ENCODE assay signal across 19 cellular contexts in genomic region chr2:188884051-188884450, GRCh38.
A peak's percentile ranks its signal among the peaks of the same experiment; 100 is the strongest.
DNase-seq lines count a peak whose midpoint lies in the region; ATAC-seq, FAIRE-seq and TF ChIP-seq lines count a peak whose summit lies in the region.
"Had no signal": no experiment of that assay in that cellular context is flagged by ENCODE, and none has a peak within 500 bp of the region (broad histone marks: within the 10 kb centered on the region; RNA-seq: fewer than 3 reads in every experiment).

No MANE protein-coding gene starts in this region.

- no peaks in the 10 kb centered on the region for H3K27me3 ChIP-seq in GM23248 (replicated peaks; ENCODE audit: insufficient read depth)
- no peaks in the 10 kb centered on the region for H3K27me3 ChIP-seq in skeletal muscle satellite cell (ENCODE audit: control insufficient read depth, insufficient read depth, low read length)
- H3K27me3 ChIP-seq in stomach, result no peaks in the 10 kb centered on the region
- H3K27me3 ChIP-seq: pancreas had no signal

- 0 out of 2 replicates have a peak overlapping the region, but pooled peaks have one; percentile 1 for H3K9ac ChIP-seq in GM23248
- H3K9ac ChIP-seq in SK-N-MC (ENCODE audit: insufficient read length), result no peak overlapping the region
- no peak overlapping the region for H3K9ac ChIP-seq in skeletal muscle satellite cell (ENCODE audit: low read depth, low read length)
- H3K9ac ChIP-seq: KMS-11 had no signal

- H3K36me3 ChIP-seq in GM23248 (ENCODE audit: low read depth) (no peaks in the 10 kb centered on the region), SK-N-MC (ENCODE audit: insufficient read depth, low read length) (no peaks in the 10 kb centered on the region), skeletal muscle satellite cell (ENCODE audit: insufficient read depth, low read length) (no peaks in the 10 kb centered on the region), stomach (no peaks in the 10 kb centered on the region)
- H3K36me3 ChIP-seq: pancreas had no signal

- no peaks in the 10 kb centered on the region for H3K36me3 Mint-ChIP-seq in activated T-cell treated with anti-CD3 and anti-CD28 coated beads, Interleukin-2, amount 50 U/mL, for 4 hours (ENCODE audit: insufficient read depth)
- H3K36me3 Mint-ChIP-seq: brain had no signal

- no peak for TF ChIP-seq EP300 in stomach (IDR thresholded peaks at IDR 0.05)

- TF ChIP-seq CTCF in fibroblast of pulmonary artery (IDR thresholded peaks at IDR 0.05; ENCODE audit: low read length, missing control alignments) (no peak), stomach (IDR thresholded peaks at IDR 0.05) (no peak)

- no peak for TF ChIP-seq POLR2A in stomach (IDR thresholded peaks at IDR 0.05)

- H3K27me3 Mint-ChIP-seq in activated T-cell treated with anti-CD3 and anti-CD28 coated beads, Interleukin-2, amount 50 U/mL, for 4 hours (ENCODE audit: low read depth), result no peaks in the 10 kb centered on the region
- H3K27me3 Mint-ChIP-seq: effector memory CD8-positive, alpha-beta T cell; stimulated activated naive CD8-positive, alpha-beta T cell treated with anti-CD3 and anti-CD28 coated beads, Interleukin-15, Interleukin-2, amounts not matched to agents 100 ng/mL and 50 ng/mL, for 24 hours had no signal

- H3K4me1 ChIP-seq in GM23248 (ENCODE audit: insufficient read depth) (peaks cover 13% of the 10 kb centered on the region), skeletal muscle satellite cell (ENCODE audit: control insufficient read depth, insufficient read depth, low read length) (peaks cover 11% of the 10 kb centered on the region), stomach (no peaks in the 10 kb centered on the region)
- H3K4me1 ChIP-seq: pancreas had no signal

- no peaks in the 10 kb centered on the region for H3K79me2 ChIP-seq in GM23248 (ENCODE audit: insufficient read depth)

- H3K4me3 Mint-ChIP-seq in activated T-cell treated with anti-CD3 and anti-CD28 coated beads, Interleukin-2, amount 50 U/mL, for 4 hours, result no peak overlapping the region
- H3K4me3 Mint-ChIP-seq: brain; effector memory CD8-positive, alpha-beta T cell; stimulated activated naive CD8-positive, alpha-beta T cell treated with anti-CD3 and anti-CD28 coated beads, Interleukin-15, Interleukin-2, amounts not matched to agents 100 ng/mL and 50 ng/mL, for 24 hours had no signal

- DNase-seq in GM23248 (peak; percentile 47), SK-N-MC (ENCODE audit: low read depth, low spot score) (peak; percentile 1), fibroblast of pulmonary artery (ENCODE audit: low read depth) (peak; percentile 25), stomach (no peak), urothelium cell line (ENCODE audit: low spot score) (no peak)
- no peak for DNase-seq in stimulated activated CD4-positive, alpha-beta T cell treated with anti-CD3 and anti-CD28 coated beads, Interleukin-2, amount 100 ng/mL, for 48 hours
- DNase-seq in activated T-cell treated with anti-CD3 and anti-CD28 coated beads, Interleukin-2, amount 50 U/mL, for 4 hours, result no peak
- DNase-seq: activated gamma-delta T cell treated with Interleukin-2 at 50 U/mL for 16 hours; effector memory CD8-positive, alpha-beta T cell; NCI-H1694 treated with DMSO at 0.1 percent for 48 hours; pancreas; small intestine had no signal

- no peaks in the 10 kb centered on the region for H3K4me1 Mint-ChIP-seq in activated T-cell treated with anti-CD3 and anti-CD28 coated beads, Interleukin-2, amount 50 U/mL, for 4 hours (ENCODE audit: low read depth)
- H3K4me1 Mint-ChIP-seq: brain had no signal

- H3K27ac ChIP-seq in GM23248 (peak overlapping the region; percentile 33), SK-N-MC (peak overlapping the region; percentile 77), stomach (peak overlapping the region in 2 of 5 donors; percentile 29 to 58)
- H3K27ac ChIP-seq: HL-60, KMS-11, pancreas had no signal

- in situ Hi-C loops in GM23248 (cut with MboI), result no loop called here

- no peaks in the 10 kb centered on the region for H4K20me1 ChIP-seq in GM23248 (ENCODE audit: insufficient read depth)

- intact Hi-C loops in stomach (cut with DNase I; ENCODE audit: low total_unique reads), result no loop called here

- peaks cover 12% of the 10 kb centered on the region for H3F3A ChIP-seq in GM23248 (ENCODE audit: insufficient read depth)

- H3K9me3 Mint-ChIP-seq in activated T-cell treated with anti-CD3 and anti-CD28 coated beads, Interleukin-2, amount 50 U/mL, for 4 hours, result no peaks in the 10 kb centered on the region

- ATAC-seq in activated T-cell treated with anti-CD3 and anti-CD28 coated beads, Interleukin-2, amount 50 U/mL, for 4 hours, result no peak
- ATAC-seq: effector memory CD8-positive, alpha-beta T cell; GM12878; pancreas had no signal

- H3K4me2 ChIP-seq in GM23248 (ENCODE audit: unreplicated experiment) (peak overlapping the region; percentile 38), skeletal muscle satellite cell (ENCODE audit: low read length) (peak overlapping the region; percentile 11)
- H3K4me2 ChIP-seq: KMS-11 had no signal

- no peaks in the 10 kb centered on the region for H3K9me2 ChIP-seq in GM23248 (ENCODE audit: insufficient read depth)

- peak overlapping the region; percentile 3; the same call in 1 of the 2 replicates for H3K4me3 ChIP-seq in GM23248
- 0 out of 2 replicates have a peak overlapping the region, but pooled peaks have one; percentile 3 for H3K4me3 ChIP-seq in SK-N-MC
- H3K4me3 ChIP-seq in fibroblast of pulmonary artery (replicated peaks; ENCODE audit: low read depth, low read length), result no peak overlapping the region
- H3K4me3 ChIP-seq in skeletal muscle satellite cell (ENCODE audit: low read length), result no peak overlapping the region
- H3K4me3 ChIP-seq in stomach, result no peak overlapping the region
- H3K4me3 ChIP-seq: GM12878, pancreas had no signal

- 8 to 9% methylated on average over 1 of the region's 1 CpG for WGBS in GM23248 (ENCODE audit: low coverage in 1 of 2, low lambda C conversion rate in 2 of 2, missing lambda C conversion rate in 2 of 2), 2 experiments
- WGBS in stomach, 5 donors, result 62 to 92% (median 77%) methylated on average over 1 of the region's 1 CpG

- H2AFZ ChIP-seq in GM23248, result peak overlapping the region; percentile 76

- H3K9me3 ChIP-seq in GM23248 (ENCODE audit: low read depth), result no peaks in the 10 kb centered on the region
- no peaks in the 10 kb centered on the region for H3K9me3 ChIP-seq in SK-N-MC (ENCODE audit: low read depth, low read length)
- H3K9me3 ChIP-seq in skeletal muscle satellite cell (replicated peaks; ENCODE audit: low read length), result no peaks in the 10 kb centered on the region
- H3K9me3 ChIP-seq in stomach, result peaks cover 0 to 3% (median 1%) of the 10 kb centered on the region in 4 donors
- H3K9me3 ChIP-seq: pancreas had no signal

- no peak for FAIRE-seq in urothelium cell line (lab: Jason Lieb, UNC)
- FAIRE-seq: GM12878, keratinocyte, pancreas, small intestine had no signal

Comparison
In these comparisons a context has a peak if more than half of its experiments do, and no peak if none do; other contexts are left out.
1. DNase-seq: peak in GM23248 (single experiment), SK-N-MC (single experiment) and fibroblast of pulmonary artery (single experiment); none in stomach (single experiment), urothelium cell line (single experiment), stimulated activated CD4-positive, alpha-beta T cell treated with anti-CD3 and anti-CD28 coated beads, Interleukin-2, amount 100 ng/mL, for 48 hours (0 of 2) and activated T-cell treated with anti-CD3 and anti-CD28 coated beads, Interleukin-2, amount 50 U/mL, for 4 hours (single experiment).
2. H3K4me3 ChIP-seq: peak in GM23248 (single experiment) and SK-N-MC (single experiment); none in fibroblast of pulmonary artery (single experiment), skeletal muscle satellite cell (single experiment) and stomach (0 of 4).